ENCODE assay signal across 9 cellular contexts in genomic region chr6:122476131-122476530, GRCh38. TPM values are rescaled to one million over a fixed set of nuclear protein-coding genes. Genes with fewer than 3 reads are reported as not detected.
DNase-seq lines count a peak whose midpoint lies in the region; ATAC-seq, FAIRE-seq and TF ChIP-seq lines count a peak whose summit lies in the region.
"Had no signal": no experiment of that assay in that cellular context is flagged by ENCODE, and none has a peak within 500 bp of the region (broad histone marks: within the 10 kb centered on the region; RNA-seq: fewer than 3 reads in every experiment).

No MANE protein-coding gene starts in this region.

- H3K4me1 ChIP-seq in RWPE2 (ENCODE audit: insufficient read depth, poor library complexity, severe bottlenecking) (peaks cover 3% of the 10 kb centered on the region), testis (no peaks in the 10 kb centered on the region)
- H3K4me1 ChIP-seq in effector memory CD4-positive, alpha-beta T cell (ENCODE audit: control insufficient read depth, insufficient read depth, low read length, poor library complexity, severe bottlenecking) = no peaks in the 10 kb centered on the region

- H3K27me3 ChIP-seq in RWPE2 (ENCODE audit: insufficient read depth, poor library complexity, severe bottlenecking) (no peaks in the 10 kb centered on the region), testis (no peaks in the 10 kb centered on the region)
- H3K27me3 ChIP-seq in effector memory CD4-positive, alpha-beta T cell (replicated peaks; ENCODE audit: control insufficient read depth, insufficient read depth, low read length, poor library complexity, severe bottlenecking) = no peaks in the 10 kb centered on the region

- peak; percentile 20 for DNase-seq in AG08395 (ENCODE audit: low spot score)
- no peak for DNase-seq in GM18507 (ENCODE audit: extremely low spot score, insufficient read length, low read depth)
- DNase-seq in RWPE2 (ENCODE audit: low spot score) = no peak
- DNase-seq in glutamatergic neuron = no peak
- no peak for DNase-seq in testis
- DNase-seq in activated naive CD4-positive, alpha-beta T cell treated with Interleukin-2 at 50 U/mL for 16 hours = no peak
- no peak for DNase-seq in effector memory CD4-positive, alpha-beta T cell
- no peak for DNase-seq in omental fat pad (ENCODE audit: low spot score)

- H3K27ac ChIP-seq in RWPE2 (ENCODE audit: poor library complexity, severe bottlenecking) (no peak overlapping the region), testis (no peak overlapping the region)
- no peak overlapping the region for H3K27ac ChIP-seq in effector memory CD4-positive, alpha-beta T cell (ENCODE audit: insufficient read depth, low read length, poor library complexity, severe bottlenecking)
- H3K27ac ChIP-seq: skin epidermis had no signal

- intact Hi-C loops in testis (cut with DNase I; ENCODE audit: low total_unique reads) = no loop called here

- TF ChIP-seq CTCF in RWPE2 (IDR thresholded peaks at IDR 0.05; ENCODE audit: poor library complexity, severe bottlenecking) (peak; percentile 68), glutamatergic neuron (IDR thresholded peaks at IDR 0.05; ENCODE audit: partially characterized antibody, unreplicated experiment) (peak; percentile 45), testis (IDR thresholded peaks at IDR 0.05) (peak in 1 of 3 experiments; percentile 34), omental fat pad (IDR thresholded peaks at IDR 0.05) (no peak)

- H3K9me3 ChIP-seq in RWPE2 (ENCODE audit: severe bottlenecking) = no peaks in the 10 kb centered on the region
- no peaks in the 10 kb centered on the region for H3K9me3 ChIP-seq in testis
- H3K9me3 ChIP-seq in effector memory CD4-positive, alpha-beta T cell (ENCODE audit: control insufficient read depth, low read length) = no peaks in the 10 kb centered on the region

- peaks cover 8% of the 10 kb centered on the region for H3K27me3 Mint-ChIP-seq in glutamatergic neuron (ENCODE audit: unreplicated experiment)

- ATAC-seq in RWPE2 (ENCODE audit: low read depth) = no peak
- ATAC-seq in omental fat pad (ENCODE audit: low FRiP score) = no peak

- H3K36me3 ChIP-seq in RWPE2 (ENCODE audit: low read depth) (no peaks in the 10 kb centered on the region), testis (ENCODE audit: low read depth, missing control alignments) (no peaks in the 10 kb centered on the region)
- peaks cover 4% of the 10 kb centered on the region for H3K36me3 ChIP-seq in effector memory CD4-positive, alpha-beta T cell (ENCODE audit: control insufficient read depth, insufficient read depth, low read length)

- no peaks in the 10 kb centered on the region for H3K36me3 Mint-ChIP-seq in glutamatergic neuron (ENCODE audit: unreplicated experiment)

- H3K4me1 Mint-ChIP-seq in glutamatergic neuron (ENCODE audit: low read depth, unreplicated experiment) = no peaks in the 10 kb centered on the region

- H3K4me3 Mint-ChIP-seq in glutamatergic neuron (ENCODE audit: unreplicated experiment) = no peak overlapping the region

- no peak overlapping the region for H3K27ac Mint-ChIP-seq in glutamatergic neuron (ENCODE audit: unreplicated experiment)

- H3K4me3 ChIP-seq in RWPE2 (ENCODE audit: severe bottlenecking) = no peak overlapping the region
- no peak overlapping the region for H3K4me3 ChIP-seq in testis
- H3K4me3 ChIP-seq in effector memory CD4-positive, alpha-beta T cell (ENCODE audit: insufficient read depth, low read depth, low read length, poor library complexity, severe bottlenecking) = no peak overlapping the region
- H3K4me3 ChIP-seq: skin epidermis had no signal

- no peak for TF ChIP-seq POLR2A in testis (IDR thresholded peaks at IDR 0.05)

- FAIRE-seq in GM18507 (lab: Jason Lieb, UNC) = peak; percentile 64

- peaks cover 8% of the 10 kb centered on the region for H3K9me3 Mint-ChIP-seq in glutamatergic neuron (ENCODE audit: unreplicated experiment)

RNA-seq across cellular contexts. Expression of gene SERINC1, which starts 4.5 kb away (rescaled TPM):
- total RNA-seq in glutamatergic neuron (ENCODE audit: unreplicated experiment) (300 TPM), testis (100 to 1,000 TPM; 114 to 142 TPM), omental fat pad (100 to 1,000 TPM; 233 to 277 (median 250) TPM)
- 83.8 TPM for polyA plus RNA-seq in testis (ENCODE audit: insufficient read depth, low read depth, low replicate concordance)

Comparison
In these comparisons a context has a peak if more than half of its experiments do, and no peak if none do; other contexts are left out.
1. CTCF ChIP-seq: peak in RWPE2 (single experiment) and glutamatergic neuron (single experiment); none in omental fat pad (0 of 3).